Comparison of ENCODE assay signal across 25 cellular contexts in the genomic region with DNA sequence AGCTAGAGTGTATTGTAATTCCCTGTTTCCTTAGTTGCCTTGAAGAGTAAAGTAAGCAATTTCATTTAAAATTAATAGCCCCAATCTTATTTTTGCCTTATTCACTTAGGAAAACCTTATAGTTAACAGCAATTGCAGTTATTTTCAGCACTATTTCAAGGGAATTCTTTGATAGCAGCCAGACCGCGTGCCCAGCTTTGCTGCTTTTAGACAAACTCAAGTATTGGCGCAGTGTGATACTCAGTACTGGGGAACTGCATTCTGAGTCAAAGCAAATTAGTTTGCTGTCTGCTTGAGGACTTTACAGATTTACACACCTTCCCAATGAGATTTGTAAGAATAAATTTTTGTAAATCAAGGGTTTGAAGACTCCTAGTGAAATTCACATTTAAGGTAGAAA. TPM values are rescaled to one million over a fixed set of nuclear protein-coding genes. Genes with fewer than 3 reads are reported as not detected.
"Had no signal": no experiment of that assay in that cellular context is flagged by ENCODE, and none has a peak within 500 bp of the region (broad histone marks: within the 10 kb centered on the region; RNA-seq: fewer than 3 reads in every experiment).

No MANE protein-coding gene starts in this region.

- H3K36me3 ChIP-seq: brain microvascular endothelial cell, cardiac muscle cell had no signal

- H3K27ac ChIP-seq: brain microvascular endothelial cell, cardiac muscle cell, VCaP had no signal

- H3K27me3 ChIP-seq: brain microvascular endothelial cell, cardiac muscle cell had no signal

- ATAC-seq: activated T-helper 17 cell treated with anti-CD3 and anti-CD28 coated beads, Interleukin-2, amount 50 U/mL, for 72 hours had no signal

- DNase-seq: activated CD4-positive, alpha-beta memory T cell treated with anti-CD3 and anti-CD28 coated beads for 36 hours; activated CD4-positive, alpha-beta T cell treated with anti-CD3 and anti-CD28 coated beads, Interleukin-2, amount 10 ng/mL, durations not matched to agents 7 days and 5 days; activated CD4-positive, CD25-positive, alpha-beta regulatory T cell; activated CD8-positive, alpha-beta memory T cell treated with anti-CD3 and anti-CD28 coated beads for 24 hours; activated gamma-delta T cell; activated naive CD4-positive, alpha-beta T cell treated with anti-CD3 and anti-CD28 coated beads for 36 hours; activated T-cell treated with anti-CD3 and anti-CD28 coated beads for 4 hours; activated T-cell treated with anti-CD3 and anti-CD28 coated beads, Interleukin-2, amount 50 U/mL, for 48 hours; brain microvascular endothelial cell; Kasumi-1; KBM-7; NCI-H1105 treated with DMSO at 0.1 percent for 48 hours; NCI-H146; NCI-H187 treated with DMSO at 0.1 percent for 48 hours; NCI-H2081 treated with DMSO at 0.1 percent for 48 hours; NCI-H2171 treated with DMSO at 0.1 percent for 48 hours; NCI-H226; NCI-H526 treated with DMSO at 0.1 percent for 48 hours; NCI-H82; SHP77 treated with DMSO at 0.1 percent for 48 hours; T-helper 1 cell had no signal

- H3K4me3 ChIP-seq: cardiac muscle cell had no signal

RNA-seq across cellular contexts. Expression of a gene that starts 21.2 kb away (rescaled TPM):
- total RNA-seq: activated CD4-positive, alpha-beta memory T cell treated with anti-CD3 and anti-CD28 coated beads for 36 hours; activated CD4-positive, alpha-beta T cell treated with anti-CD3 and anti-CD28 coated beads, Interleukin-2, amount 10 ng/mL, durations not matched to agents 7 days and 5 days; activated naive CD4-positive, alpha-beta T cell treated with anti-CD3 and anti-CD28 coated beads for 36 hours; T-helper 2 cell treated with Interferon-gamma antibody and Interleukin-4, amounts not matched to agents 100 ng/mL and 5 ng/mL, for 36 hours had no signal
